ENCODE assay signal across 9 cellular contexts in genomic region chr4:10013722-10014121, GRCh38. TPM values are rescaled to one million over a fixed set of nuclear protein-coding genes. Genes with fewer than 3 reads are reported as not detected.
A peak's percentile ranks its signal among the peaks of the same experiment; 100 is the strongest.
DNase-seq lines count a peak whose midpoint lies in the region; ATAC-seq and TF ChIP-seq lines count a peak whose summit lies in the region.
"Had no signal": no experiment of that assay in that cellular context is flagged by ENCODE, and none has a peak within 500 bp of the region (broad histone marks: within the 10 kb centered on the region; RNA-seq: fewer than 3 reads in every experiment).

No MANE protein-coding gene starts in this region.

- intact Hi-C loops in gastrocnemius medialis (cut with DNase I; ENCODE audit: low total_unique reads) = loop anchor here (10.0 kb wide), 1 partner anchor 101 kb away; the partner anchor contains the start of gene WDR1

- peaks cover 0 to 7% of the 10 kb centered on the region in 2 donors for H3K4me1 ChIP-seq in gastrocnemius medialis

- no peaks in the 10 kb centered on the region for H3K36me3 ChIP-seq in gastrocnemius medialis

- H3K27ac ChIP-seq in gastrocnemius medialis = no peak overlapping the region

- DNase-seq in ELF-1 (ENCODE audit: low read depth, low spot score) = peak; percentile 74
- DNase-seq in UCSD-AML1 (lab: John Stamatoyannopoulos, UW; ENCODE audit: unreplicated experiment) = peak; percentile 66
- DNase-seq in fibroblast of mammary gland (ENCODE audit: low read depth) = peak; percentile 25
- DNase-seq in gastrocnemius medialis = no peak
- DNase-seq in occipital lobe (lab: John Stamatoyannopoulos, UW) = no peak
- no peak for DNase-seq in glomerular visceral epithelial cell (ENCODE audit: extremely low spot score)

- H3K4me3 ChIP-seq in fibroblast of mammary gland (ENCODE audit: control insufficient read depth, low read depth, low read length) (no peak overlapping the region), gastrocnemius medialis (no peak overlapping the region)

- in situ Hi-C loops in gastrocnemius medialis (cut with MboI; ENCODE audit: low sequenced_read_pairs in 4 of 4) = loop anchor here in 3 of 4 donors (10.0 to 25.0 kb wide), 2 partner anchors 249 to 399 kb away; no protein-coding TSS in a partner anchor

- ATAC-seq in GM21423 (IDR thresholded peaks at IDR 0.05; ENCODE audit: unreplicated experiment) (peak; percentile 33), gastrocnemius medialis (no peak)
- ATAC-seq: naive thymus-derived CD4-positive, alpha-beta T cell had no signal

- H3K9me3 ChIP-seq in gastrocnemius medialis = no peaks in the 10 kb centered on the region

- no peak for TF ChIP-seq POLR2A in gastrocnemius medialis (IDR thresholded peaks at IDR 0.05)

- H3K27me3 ChIP-seq in gastrocnemius medialis = no peaks in the 10 kb centered on the region

- TF ChIP-seq CTCF in LNCAP (IDR thresholded peaks at IDR 0.05) (peak; percentile 67), fibroblast of mammary gland (conservative IDR thresholded peaks at IDR 0.05; ENCODE audit: control insufficient read depth, insufficient read depth, low read depth, low read length) (peak; percentile 43), gastrocnemius medialis (IDR thresholded peaks at IDR 0.05 in 4 of 5, conservative IDR thresholded peaks at IDR 0.05 in 1 of 5) (peak in 3 of 5 experiments; percentile 12 to 46 (median 33))

RNA-seq across cellular contexts. Expression of gene SLC2A9, which starts 7.6 kb away (rescaled TPM):
- under 1 TPM; 0.19 to 0.89 (median 0.62) TPM for total RNA-seq in gastrocnemius medialis
- 3.1 TPM for total RNA-seq in occipital lobe

Comparison
In these comparisons a context has a peak if more than half of its experiments do, and no peak if none do; other contexts are left out.
1. DNase-seq: peak in ELF-1 (single experiment), UCSD-AML1 (single experiment) and fibroblast of mammary gland (single experiment); none in gastrocnemius medialis (0 of 2), occipital lobe (single experiment) and glomerular visceral epithelial cell (single experiment).
2. Peak in every context shown above with its lines, with median percentiles within 50 percentile points of each other: CTCF ChIP-seq.